Comparison of ENCODE assay signal across 10 cellular contexts in genomic region chr10:43221419-43222293, GRCh38. TPM values are rescaled to one million over a fixed set of nuclear protein-coding genes. Genes with fewer than 3 reads are reported as not detected.
DNase-seq lines count a peak whose midpoint lies in the region; ATAC-seq, FAIRE-seq and TF ChIP-seq lines count a peak whose summit lies in the region.
"Had no signal": no experiment of that assay in that cellular context is flagged by ENCODE, and none has a peak within 500 bp of the region (broad histone marks: within the 10 kb centered on the region; RNA-seq: fewer than 3 reads in every experiment).

No MANE protein-coding gene starts in this region.

- no peaks in the 10 kb centered on the region for H3K9me3 Mint-ChIP-seq in stimulated activated naive CD8-positive, alpha-beta T cell treated with anti-CD3 and anti-CD28 coated beads, Interleukin-15, amount 100 ng/mL, for 72 hours
- H3K9me3 Mint-ChIP-seq in activated CD8-positive, alpha-beta T cell treated with anti-CD3 and anti-CD28 coated beads for 36 hours, result no peaks in the 10 kb centered on the region

- CTCF ChIA-PET in activated CD8-positive, alpha-beta T cell treated with anti-CD3 and anti-CD28 coated beads for 36 hours (lab: Charles Lee), result interaction anchor here (0.7 to 3.4 kb wide), 4 partner anchors 17 to 66 kb away, joined by 3 to 24 read pairs (median 4); no protein-coding TSS in a partner anchor

- H3K27ac Mint-ChIP-seq in stimulated activated naive CD8-positive, alpha-beta T cell treated with anti-CD3 and anti-CD28 coated beads, Interleukin-15, amount 100 ng/mL, for 72 hours, result no peak overlapping the region
- no peak overlapping the region for H3K27ac Mint-ChIP-seq in activated CD8-positive, alpha-beta T cell treated with anti-CD3 and anti-CD28 coated beads for 36 hours

- no peak overlapping the region for H3K4me3 Mint-ChIP-seq in stimulated activated naive CD8-positive, alpha-beta T cell treated with anti-CD3 and anti-CD28 coated beads, Interleukin-15, amount 100 ng/mL, for 72 hours
- no peak overlapping the region for H3K4me3 Mint-ChIP-seq in activated CD8-positive, alpha-beta T cell treated with anti-CD3 and anti-CD28 coated beads for 36 hours

- peak; percentile 21 for ATAC-seq in stimulated activated naive CD8-positive, alpha-beta T cell treated with anti-CD3 and anti-CD28 coated beads, Interleukin-15, Interleukin-2, amounts not matched to agents 100 U/mL and 50 U/mL, for 24 hours
- ATAC-seq in stimulated activated naive CD8-positive, alpha-beta T cell treated with anti-CD3 and anti-CD28 coated beads, Interleukin-15, amount 100 ng/mL, for 72 hours, result no peak
- peak; percentile 12 for ATAC-seq in activated CD8-positive, alpha-beta T cell treated with anti-CD3 and anti-CD28 coated beads for 36 hours
- no peak for ATAC-seq in HG03135 (IDR thresholded peaks at IDR 0.05; ENCODE audit: unreplicated experiment)

- intact Hi-C loops in activated CD8-positive, alpha-beta T cell treated with anti-CD3 and anti-CD28 coated beads for 36 hours (cut with micrococcal nuclease), result no loop called here

- DNase-seq in stimulated activated naive CD8-positive, alpha-beta T cell treated with anti-CD3 and anti-CD28 coated beads, Interleukin-15, Interleukin-2, amounts not matched to agents 100 U/mL and 50 U/mL, for 24 hours, result no peak
- no peak for DNase-seq in stimulated activated naive CD8-positive, alpha-beta T cell treated with anti-CD3 and anti-CD28 coated beads, Interleukin-15, amount 100 ng/mL, for 72 hours
- DNase-seq in activated CD8-positive, alpha-beta T cell treated with anti-CD3 and anti-CD28 coated beads for 36 hours, result no peak
- DNase-seq in iPS-NIHi11 (ENCODE audit: low spot score), result peak; percentile 76
- DNase-seq in NCI-H524 (lab: John Stamatoyannopoulos, UW), result no peak
- no peak for DNase-seq in GM12891 (ENCODE audit: insufficient read length, low spot score)
- no peak for DNase-seq in occipital lobe (lab: John Stamatoyannopoulos, UW)
- DNase-seq: NCI-H2171 treated with DMSO at 0.1 percent for 48 hours had no signal

- FAIRE-seq in GM12891 (lab: Jason Lieb, UNC), result no peak

- H3K27me3 Mint-ChIP-seq in stimulated activated naive CD8-positive, alpha-beta T cell treated with anti-CD3 and anti-CD28 coated beads, Interleukin-15, amount 100 ng/mL, for 72 hours, result peaks cover 14% of the 10 kb centered on the region
- peaks cover 2% of the 10 kb centered on the region for H3K27me3 Mint-ChIP-seq in activated CD8-positive, alpha-beta T cell treated with anti-CD3 and anti-CD28 coated beads for 36 hours

- no peak for TF ChIP-seq CTCF in activated CD8-positive, alpha-beta T cell treated with anti-CD3 and anti-CD28 coated beads for 36 hours (IDR thresholded peaks at IDR 0.05)

- POLR2A ChIA-PET in activated CD8-positive, alpha-beta T cell treated with anti-CD3 and anti-CD28 coated beads for 36 hours (lab: Charles Lee), result no interaction called here

- TF ChIP-seq POLR2A in GM12891 (IDR thresholded peaks at IDR 0.05; ENCODE audit: low read depth, low read length), result no peak

- no peaks in the 10 kb centered on the region for H3K36me3 Mint-ChIP-seq in activated CD8-positive, alpha-beta T cell treated with anti-CD3 and anti-CD28 coated beads for 36 hours (ENCODE audit: low read depth)

- H3K4me1 Mint-ChIP-seq in stimulated activated naive CD8-positive, alpha-beta T cell treated with anti-CD3 and anti-CD28 coated beads, Interleukin-15, amount 100 ng/mL, for 72 hours, result peaks cover 31% of the 10 kb centered on the region
- H3K4me1 Mint-ChIP-seq in activated CD8-positive, alpha-beta T cell treated with anti-CD3 and anti-CD28 coated beads for 36 hours (ENCODE audit: low read depth), result peaks cover 20% of the 10 kb centered on the region

TF ChIP-seq in GM12891, 5 proteins besides CTCF, POLR2A, EP300 and RAD21:
- TF ChIP-seq POLR2AphosphoS5 (IDR thresholded peaks at IDR 0.05; ENCODE audit: low read depth, low read length), result no peak
- TF ChIP-seq SPI1 (IDR thresholded peaks at IDR 0.05; ENCODE audit: low read depth, low read length), result no peak
- TF ChIP-seq POU2F2 (IDR thresholded peaks at IDR 0.05; ENCODE audit: low read depth, low read length), result no peak
- no peak for TF ChIP-seq TAF1 (IDR thresholded peaks at IDR 0.05; ENCODE audit: low read depth, low read length)
- no peak for TF ChIP-seq PAX5 (IDR thresholded peaks at IDR 0.05; ENCODE audit: insufficient read depth, low read length, severe bottlenecking)

RNA-seq across cellular contexts. Expression of gene RASGEF1A, which starts 45.2 kb away (rescaled TPM):
- total RNA-seq in activated CD8-positive, alpha-beta T cell treated with anti-CD3 and anti-CD28 coated beads for 36 hours, result 1 to 10 TPM; 1.2 to 1.5 TPM
- 0.50 TPM for polyA plus RNA-seq in GM12891 (2012; ENCODE audit: low read depth, missing spikeins)
- 9.7 TPM for total RNA-seq in occipital lobe
- total RNA-seq: thoracic aorta had no signal

Comparison
In these comparisons a context has a peak if more than half of its experiments do, and no peak if none do; other contexts are left out.
1. ATAC-seq: peak in stimulated activated naive CD8-positive, alpha-beta T cell treated with anti-CD3 and anti-CD28 coated beads, Interleukin-15, Interleukin-2, amounts not matched to agents 100 U/mL and 50 U/mL, for 24 hours (single experiment) and activated CD8-positive, alpha-beta T cell treated with anti-CD3 and anti-CD28 coated beads for 36 hours (single experiment); none in stimulated activated naive CD8-positive, alpha-beta T cell treated with anti-CD3 and anti-CD28 coated beads, Interleukin-15, amount 100 ng/mL, for 72 hours (single experiment) and HG03135 (single experiment).